Comparison of ENCODE assay signal across 24 cellular contexts in genomic region chr9:86724528-86724927, GRCh38.
DNase-seq lines count a peak whose midpoint lies in the region; ATAC-seq, FAIRE-seq and TF ChIP-seq lines count a peak whose summit lies in the region.
"Had no signal": no experiment of that assay in that cellular context is flagged by ENCODE, and none has a peak within 500 bp of the region (broad histone marks: within the 10 kb centered on the region; RNA-seq: fewer than 3 reads in every experiment).

No MANE protein-coding gene starts in this region.

- WGBS in A549 (ENCODE audit: missing lambda C conversion rate), result 0% methylated on average over 1 of the region's 1 CpG

- FAIRE-seq in A549 (lab: Jason Lieb, UNC) (no peak), H54 (lab: Jason Lieb, UNC) (peak; percentile 48), astrocyte (lab: Jason Lieb, UNC) (peak; percentile 20), keratinocyte (lab: Jason Lieb, UNC) (peak; percentile 5)
- FAIRE-seq: A204.1, D721Med, G401.6, GM12891, GM19239 had no signal

- H3K36me3 ChIP-seq in astrocyte (ENCODE audit: insufficient read depth, low read length) (no peaks in the 10 kb centered on the region), keratinocyte (ENCODE audit: control insufficient read depth in 2 of 2, extremely low read depth in 1 of 2, insufficient read depth in 2 of 2, low read length in 2 of 2) (no peaks in the 10 kb centered on the region)
- H3K36me3 ChIP-seq: BLaER1 treated with 17β-estradiol and CSF1 and Interleukin-3, amounts not matched to agents 10 nM and 100 nM had no signal

- peaks cover 28% of the 10 kb centered on the region for H3K4me1 Mint-ChIP-seq in astrocyte (ENCODE audit: low read depth, unreplicated experiment)
- H3K4me1 Mint-ChIP-seq: B cell had no signal

- H3K27ac Mint-ChIP-seq in astrocyte (ENCODE audit: unreplicated experiment), result no peak overlapping the region
- H3K27ac Mint-ChIP-seq: B cell; CD4-positive, alpha-beta T cell; CD8-positive, alpha-beta T cell had no signal

- H3K27me3 ChIP-seq in astrocyte (ENCODE audit: insufficient read depth, low read length), result no peaks in the 10 kb centered on the region
- H3K27me3 ChIP-seq in keratinocyte (ENCODE audit: control insufficient read depth, extremely low read depth, insufficient read depth, low read length), result no peaks in the 10 kb centered on the region
- H3K27me3 ChIP-seq: BLaER1 treated with 17β-estradiol and CSF1 and Interleukin-3, amounts not matched to agents 10 nM and 100 nM had no signal

- CTCF ChIA-PET in A549 (lab: Yijun Ruan, JAX), result no interaction called here

- H3K4me3 ChIP-seq in A549 (no peak overlapping the region), astrocyte (ENCODE audit: insufficient read depth, low read depth, low read length) (no peak overlapping the region), keratinocyte (ENCODE audit: control insufficient read depth in 2 of 3, extremely low read depth in 1 of 3, insufficient read depth in 2 of 3, low read depth in 1 of 3, low read length in 3 of 3) (no peak overlapping the region)
- H3K4me3 ChIP-seq: BLaER1 treated with 17β-estradiol and CSF1 and Interleukin-3, amounts not matched to agents 10 nM and 100 nM had no signal

- H3K4me3 Mint-ChIP-seq in astrocyte (ENCODE audit: unreplicated experiment), result no peak overlapping the region
- H3K4me3 Mint-ChIP-seq: B cell; CD4-positive, alpha-beta T cell; CD8-positive, alpha-beta T cell had no signal

- H3K4me2 ChIP-seq in A549, result no peak overlapping the region
- H3K4me2 ChIP-seq in astrocyte (ENCODE audit: low read length), result no peak overlapping the region
- no peak overlapping the region for H3K4me2 ChIP-seq in keratinocyte (ENCODE audit: control insufficient read depth, extremely low read depth, insufficient read depth, low read depth, low read length)

- no peaks in the 10 kb centered on the region for H3K79me2 ChIP-seq in astrocyte (ENCODE audit: insufficient read depth, low read length)
- no peaks in the 10 kb centered on the region for H3K79me2 ChIP-seq in keratinocyte (ENCODE audit: control insufficient read depth, insufficient read depth, low read length)

- no peak for DNase-seq in A549 (ENCODE audit: low read depth in 1 of 2, low spot score in 1 of 2)
- DNase-seq in H54 (ENCODE audit: insufficient read length, low spot score), result no peak
- no peak for DNase-seq in astrocyte (ENCODE audit: low read depth)
- DNase-seq in keratinocyte (ENCODE audit: low read depth, low spot score), result no peak
- no peak for DNase-seq in NK-92 (lab: John Stamatoyannopoulos, UW; ENCODE audit: unreplicated experiment)
- DNase-seq in NCI-H345 treated with DMSO at 0.1 percent for 48 hours (lab: John Stamatoyannopoulos, UW; ENCODE audit: unreplicated experiment), result no peak
- DNase-seq in left lobe of liver (ENCODE audit: low spot score), result no peak
- no peak for DNase-seq in activated effector memory CD4-positive, alpha-beta T cell treated with anti-CD3 and anti-CD28 coated beads, Interleukin-2, amount 50 U/mL, for 16 hours
- DNase-seq: 8988T; AML-193; Caco-2; Calu3; CD4-positive, alpha-beta T cell; CD8-positive, alpha-beta T cell; DMS79 treated with DMSO at 0.1 percent for 48 hours; GF-D8 had no signal

- H3K9ac ChIP-seq in astrocyte (ENCODE audit: low read length) (no peak overlapping the region), keratinocyte (ENCODE audit: control insufficient read depth, extremely low read depth, insufficient read depth, low read length) (no peak overlapping the region)
- H3K9ac ChIP-seq: BLaER1 treated with 17β-estradiol and CSF1 and Interleukin-3, amounts not matched to agents 10 nM and 100 nM had no signal

- H3K27me3 Mint-ChIP-seq in astrocyte (ENCODE audit: low read depth, unreplicated experiment), result no peaks in the 10 kb centered on the region

- H4K20me1 ChIP-seq in astrocyte (ENCODE audit: insufficient read depth, low read length) (no peaks in the 10 kb centered on the region), keratinocyte (ENCODE audit: control insufficient read depth, extremely low read depth, insufficient read depth, low read length) (no peaks in the 10 kb centered on the region)
- H4K20me1 ChIP-seq: BLaER1 treated with 17β-estradiol and CSF1 and Interleukin-3, amounts not matched to agents 10 nM and 100 nM had no signal

- ATAC-seq in A549, result no peak
- no peak for ATAC-seq in left lobe of liver
- ATAC-seq: CD8-positive, alpha-beta T cell had no signal

- TF ChIP-seq EP300 in A549 (IDR thresholded peaks at IDR 0.05), result no peak

- no peaks in the 10 kb centered on the region for H3K4me1 ChIP-seq in A549
- H3K4me1 ChIP-seq in astrocyte (ENCODE audit: insufficient read depth, low read length), result peaks cover 27% of the 10 kb centered on the region
- peaks cover 27% of the 10 kb centered on the region for H3K4me1 ChIP-seq in keratinocyte (ENCODE audit: control insufficient read depth, extremely low read depth, insufficient read depth, low read length)
- H3K4me1 ChIP-seq: Caco-2 had no signal

- TF ChIP-seq POLR2A in A549 (IDR thresholded peaks at IDR 0.05; ENCODE audit: low read length), result no peak
- TF ChIP-seq POLR2A in H54 (IDR thresholded peaks at IDR 0.05; ENCODE audit: low read depth, low read length), result no peak

- H2AFZ ChIP-seq in astrocyte (ENCODE audit: low read depth, low read length) (no peak overlapping the region), keratinocyte (ENCODE audit: control insufficient read depth, low read length) (no peak overlapping the region)

- peaks cover 2% of the 10 kb centered on the region for H3K9me3 Mint-ChIP-seq in astrocyte (ENCODE audit: unreplicated experiment)
- H3K9me3 Mint-ChIP-seq: CD4-positive, alpha-beta T cell; CD8-positive, alpha-beta T cell had no signal

- no peaks in the 10 kb centered on the region for H3K36me3 Mint-ChIP-seq in astrocyte (ENCODE audit: low read depth, unreplicated experiment)
- H3K36me3 Mint-ChIP-seq: CD8-positive, alpha-beta T cell had no signal

- no peaks in the 10 kb centered on the region for H3K9me1 ChIP-seq in keratinocyte (ENCODE audit: control insufficient read depth, extremely low read depth, insufficient read depth, low read length)

- TF ChIP-seq CTCF in A549 (IDR thresholded peaks at IDR 0.05) (no peak), astrocyte (IDR thresholded peaks at IDR 0.05; ENCODE audit: insufficient read depth, low read depth, low read length) (no peak), keratinocyte (optimal IDR thresholded peaks at IDR 0.05 in 1 of 3, IDR thresholded peaks at IDR 0.05 in 1 of 3, conservative IDR thresholded peaks at IDR 0.05 in 1 of 3; ENCODE audit: extremely low read depth in 1 of 3, insufficient read depth in 2 of 3, low read length in 3 of 3) (no peak)

- dilution Hi-C loops in keratinocyte (cut with MboI; ENCODE audit: extremely low pct_ligation_motif_present, low sequenced_read_pairs), result no loop called here

- H3K9me3 ChIP-seq in A549 (peaks cover 8% of the 10 kb centered on the region; the same call in 1 of the 3 replicates), astrocyte (ENCODE audit: insufficient read depth, low read depth, low read length) (no peaks in the 10 kb centered on the region), keratinocyte (ENCODE audit: control insufficient read depth, low read depth, low read length) (no peaks in the 10 kb centered on the region)
- H3K9me3 ChIP-seq: Caco-2 had no signal

- TF ChIP-seq RAD21 in A549 (conservative IDR thresholded peaks at IDR 0.05 in 1 of 2, IDR thresholded peaks at IDR 0.05 in 1 of 2), result no peak

- H3K27ac ChIP-seq in A549, result no peak overlapping the region
- H3K27ac ChIP-seq in astrocyte (ENCODE audit: low read depth, low read length), result no peak overlapping the region
- no peak overlapping the region for H3K27ac ChIP-seq in keratinocyte (ENCODE audit: control insufficient read depth, insufficient read depth, low read length)
- H3K27ac ChIP-seq: BLaER1 treated with 17β-estradiol and CSF1 and Interleukin-3, amounts not matched to agents 10 nM and 100 nM; C4-2B had no signal

- POLR2A ChIA-PET in A549 (lab: Yijun Ruan, JAX), result no interaction called here

TF ChIP-seq in A549, 52 proteins besides CTCF, POLR2A, EP300 and RAD21:
- TF ChIP-seq MAFK (IDR thresholded peaks at IDR 0.05; ENCODE audit: partially characterized antibody), result peak; percentile 77
- TF ChIP-seq, protein P1, sequence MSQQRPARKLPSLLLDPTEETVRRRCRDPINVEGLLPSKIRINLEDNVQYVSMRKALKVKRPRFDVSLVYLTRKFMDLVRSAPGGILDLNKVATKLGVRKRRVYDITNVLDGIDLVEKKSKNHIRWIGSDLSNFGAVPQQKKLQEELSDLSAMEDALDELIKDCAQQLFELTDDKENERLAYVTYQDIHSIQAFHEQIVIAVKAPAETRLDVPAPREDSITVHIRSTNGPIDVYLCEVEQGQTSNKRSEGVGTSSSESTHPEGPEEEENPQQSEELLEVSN (IDR thresholded peaks at IDR 0.05; ENCODE audit: borderline replicate concordance, low read depth), result no peak
TF ChIP-seq in A549: peak in this region for 1.
